ENCODE assay signal across 1 cellular context in the genomic region with DNA sequence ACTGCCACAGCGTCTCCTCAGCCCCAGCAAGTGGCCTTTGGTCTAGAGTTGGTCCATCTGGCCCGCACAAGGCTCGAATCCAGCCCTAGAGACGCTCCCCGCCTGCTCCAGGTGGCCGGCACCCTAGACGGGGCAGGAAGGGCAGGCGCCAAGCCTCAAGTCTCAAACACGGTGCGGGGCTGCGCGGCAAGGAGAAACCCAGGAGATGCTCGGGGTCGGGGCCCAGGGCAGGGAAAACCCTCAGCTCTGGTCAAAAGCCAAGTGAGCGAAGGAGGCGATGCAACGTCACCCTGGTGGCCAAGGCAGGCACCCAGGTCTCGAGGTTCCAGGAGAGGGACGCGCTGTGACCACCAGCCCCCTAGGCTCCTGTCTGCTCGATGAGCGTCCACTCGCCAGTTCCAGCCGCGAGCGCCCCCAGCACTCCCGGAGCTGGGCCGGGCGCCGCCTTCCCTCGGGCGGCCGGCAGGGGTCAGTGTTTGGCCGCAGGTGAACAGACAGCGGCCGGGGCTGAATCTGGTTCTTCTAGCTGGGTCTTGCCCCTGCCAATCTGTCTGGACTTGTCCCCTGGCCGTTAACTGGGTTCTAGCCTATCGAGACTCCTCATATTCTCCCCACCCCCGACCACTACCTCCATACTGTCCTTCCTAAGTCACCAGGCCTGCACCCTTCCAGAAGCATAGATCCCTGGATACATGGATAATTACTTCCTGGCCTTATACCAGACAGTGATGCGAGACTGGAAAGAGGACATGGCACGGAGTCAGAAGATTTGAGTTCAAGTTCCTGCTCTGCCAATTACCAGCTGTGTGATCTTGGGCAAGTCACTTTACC.
TF ChIP-seq lines count a peak whose summit lies in the region.

No MANE protein-coding gene starts in this region.

TF ChIP-seq in HepG2, 621 proteins besides CTCF, POLR2A, EP300 and RAD21 (continued from another document and continues in another):
- TF ChIP-seq ZNF710 (CRISPR knock-in tag; IDR thresholded peaks at IDR 0.05; ENCODE audit: borderline replicate concordance) (peak; percentile 53; the same call in 1 of the 2 replicates), ZIK1 (CRISPR knock-in tag; IDR thresholded peaks at IDR 0.05; ENCODE audit: borderline replicate concordance, low read depth) (peak; percentile 45; the same call in 1 of the 2 replicates), ZNF431 (CRISPR knock-in tag; IDR thresholded peaks at IDR 0.05; ENCODE audit: borderline replicate concordance, low read depth) (no peak), ARID5B (CRISPR knock-in tag; IDR thresholded peaks at IDR 0.05) (0 out of 2 replicates have a peak, but pooled peaks have one; percentile 41), PTBP1 (IDR thresholded peaks at IDR 0.05; ENCODE audit: low read depth, low read length, poor library complexity, severe bottlenecking) (peak; percentile 88), ZNF225 (CRISPR knock-in tag; IDR thresholded peaks at IDR 0.05) (peak; percentile 54; the same call in 1 of the 2 replicates), FOXA3 (CRISPR knock-in tag; IDR thresholded peaks at IDR 0.05) (peak; percentile 37), SALL1 (CRISPR knock-in tag; IDR thresholded peaks at IDR 0.05) (peak; percentile 58; the same call in 1 of the 2 replicates), DNMT1 (CRISPR knock-in tag; IDR thresholded peaks at IDR 0.05) (peak; percentile 79; the same call in 1 of the 2 replicates), ZNF558 (CRISPR knock-in tag; IDR thresholded peaks at IDR 0.05; ENCODE audit: borderline replicate concordance) (no peak), SAP130 (CRISPR knock-in tag; IDR thresholded peaks at IDR 0.05; ENCODE audit: low read depth) (peak; percentile 20; the same call in 1 of the 2 replicates), ZNF713 (CRISPR knock-in tag; IDR thresholded peaks at IDR 0.05) (0 out of 2 replicates have a peak, but pooled peaks have one; percentile 45), ZNF143 (CRISPR knock-in tag; IDR thresholded peaks at IDR 0.05) (no peak), ZBTB4 (CRISPR knock-in tag; IDR thresholded peaks at IDR 0.05; ENCODE audit: borderline replicate concordance) (0 out of 2 replicates have a peak, but pooled peaks have one; percentile 25), ZNF777 (CRISPR knock-in tag; IDR thresholded peaks at IDR 0.05) (no peak), ZNF660 (CRISPR knock-in tag; IDR thresholded peaks at IDR 0.05; ENCODE audit: borderline replicate concordance, low read depth) (no peak), THAP11 (CRISPR knock-in tag; IDR thresholded peaks at IDR 0.05) (peak; percentile 44; the same call in 1 of the 2 replicates), ZNF501 (CRISPR knock-in tag; IDR thresholded peaks at IDR 0.05) (peak; percentile 83), NR2F6 (IDR thresholded peaks at IDR 0.05) (no peak), NR2F6 (CRISPR knock-in tag; IDR thresholded peaks at IDR 0.05) (0 out of 2 replicates have a peak, but pooled peaks have one; percentile 9), ZNF839 (CRISPR knock-in tag; IDR thresholded peaks at IDR 0.05; ENCODE audit: borderline replicate concordance) (no peak)
- TF ChIP-seq, protein P1, sequence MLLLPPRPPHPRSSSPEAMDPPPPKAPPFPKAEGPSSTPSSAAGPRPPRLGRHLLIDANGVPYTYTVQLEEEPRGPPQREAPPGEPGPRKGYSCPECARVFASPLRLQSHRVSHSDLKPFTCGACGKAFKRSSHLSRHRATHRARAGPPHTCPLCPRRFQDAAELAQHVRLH (CRISPR knock-in tag; IDR thresholded peaks at IDR 0.05; ENCODE audit: borderline replicate concordance, low read depth): peak; percentile 69; the same call in 1 of the 2 replicates
- TF ChIP-seq, protein P2, sequence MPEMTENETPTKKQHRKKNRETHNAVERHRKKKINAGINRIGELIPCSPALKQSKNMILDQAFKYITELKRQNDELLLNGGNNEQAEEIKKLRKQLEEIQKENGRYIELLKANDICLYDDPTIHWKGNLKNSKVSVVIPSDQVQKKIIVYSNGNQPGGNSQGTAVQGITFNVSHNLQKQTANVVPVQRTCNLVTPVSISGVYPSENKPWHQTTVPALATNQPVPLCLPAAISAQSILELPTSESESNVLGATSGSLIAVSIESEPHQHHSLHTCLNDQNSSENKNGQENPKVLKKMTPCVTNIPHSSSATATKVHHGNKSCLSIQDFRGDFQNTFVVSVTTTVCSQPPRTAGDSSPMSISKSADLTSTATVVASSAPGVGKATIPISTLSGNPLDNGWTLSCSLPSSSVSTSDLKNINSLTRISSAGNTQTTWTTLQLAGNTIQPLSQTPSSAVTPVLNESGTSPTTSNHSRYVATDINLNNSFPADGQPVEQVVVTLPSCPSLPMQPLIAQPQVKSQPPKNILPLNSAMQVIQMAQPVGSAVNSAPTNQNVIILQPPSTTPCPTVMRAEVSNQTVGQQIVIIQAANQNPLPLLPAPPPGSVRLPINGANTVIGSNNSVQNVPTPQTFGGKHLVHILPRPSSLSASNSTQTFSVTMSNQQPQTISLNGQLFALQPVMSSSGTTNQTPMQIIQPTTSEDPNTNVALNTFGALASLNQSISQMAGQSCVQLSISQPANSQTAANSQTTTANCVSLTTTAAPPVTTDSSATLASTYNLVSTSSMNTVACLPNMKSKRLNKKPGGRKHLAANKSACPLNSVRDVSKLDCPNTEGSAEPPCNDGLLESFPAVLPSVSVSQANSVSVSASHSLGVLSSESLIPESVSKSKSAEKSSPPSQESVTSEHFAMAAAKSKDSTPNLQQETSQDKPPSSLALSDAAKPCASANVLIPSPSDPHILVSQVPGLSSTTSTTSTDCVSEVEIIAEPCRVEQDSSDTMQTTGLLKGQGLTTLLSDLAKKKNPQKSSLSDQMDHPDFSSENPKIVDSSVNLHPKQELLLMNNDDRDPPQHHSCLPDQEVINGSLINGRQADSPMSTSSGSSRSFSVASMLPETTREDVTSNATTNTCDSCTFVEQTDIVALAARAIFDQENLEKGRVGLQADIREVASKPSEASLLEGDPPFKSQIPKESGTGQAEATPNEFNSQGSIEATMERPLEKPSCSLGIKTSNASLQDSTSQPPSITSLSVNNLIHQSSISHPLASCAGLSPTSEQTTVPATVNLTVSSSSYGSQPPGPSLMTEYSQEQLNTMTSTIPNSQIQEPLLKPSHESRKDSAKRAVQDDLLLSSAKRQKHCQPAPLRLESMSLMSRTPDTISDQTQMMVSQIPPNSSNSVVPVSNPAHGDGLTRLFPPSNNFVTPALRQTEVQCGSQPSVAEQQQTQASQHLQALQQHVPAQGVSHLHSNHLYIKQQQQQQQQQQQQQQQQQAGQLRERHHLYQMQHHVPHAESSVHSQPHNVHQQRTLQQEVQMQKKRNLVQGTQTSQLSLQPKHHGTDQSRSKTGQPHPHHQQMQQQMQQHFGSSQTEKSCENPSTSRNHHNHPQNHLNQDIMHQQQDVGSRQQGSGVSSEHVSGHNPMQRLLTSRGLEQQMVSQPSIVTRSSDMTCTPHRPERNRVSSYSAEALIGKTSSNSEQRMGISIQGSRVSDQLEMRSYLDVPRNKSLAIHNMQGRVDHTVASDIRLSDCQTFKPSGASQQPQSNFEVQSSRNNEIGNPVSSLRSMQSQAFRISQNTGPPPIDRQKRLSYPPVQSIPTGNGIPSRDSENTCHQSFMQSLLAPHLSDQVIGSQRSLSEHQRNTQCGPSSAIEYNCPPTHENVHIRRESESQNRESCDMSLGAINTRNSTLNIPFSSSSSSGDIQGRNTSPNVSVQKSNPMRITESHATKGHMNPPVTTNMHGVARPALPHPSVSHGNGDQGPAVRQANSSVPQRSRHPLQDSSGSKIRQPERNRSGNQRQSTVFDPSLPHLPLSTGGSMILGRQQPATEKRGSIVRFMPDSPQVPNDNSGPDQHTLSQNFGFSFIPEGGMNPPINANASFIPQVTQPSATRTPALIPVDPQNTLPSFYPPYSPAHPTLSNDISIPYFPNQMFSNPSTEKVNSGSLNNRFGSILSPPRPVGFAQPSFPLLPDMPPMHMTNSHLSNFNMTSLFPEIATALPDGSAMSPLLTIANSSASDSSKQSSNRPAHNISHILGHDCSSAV (CRISPR knock-in tag; IDR thresholded peaks at IDR 0.05; ENCODE audit: borderline replicate concordance): 0 out of 2 replicates have a peak, but pooled peaks have one; percentile 35
- TF ChIP-seq, protein P3, sequence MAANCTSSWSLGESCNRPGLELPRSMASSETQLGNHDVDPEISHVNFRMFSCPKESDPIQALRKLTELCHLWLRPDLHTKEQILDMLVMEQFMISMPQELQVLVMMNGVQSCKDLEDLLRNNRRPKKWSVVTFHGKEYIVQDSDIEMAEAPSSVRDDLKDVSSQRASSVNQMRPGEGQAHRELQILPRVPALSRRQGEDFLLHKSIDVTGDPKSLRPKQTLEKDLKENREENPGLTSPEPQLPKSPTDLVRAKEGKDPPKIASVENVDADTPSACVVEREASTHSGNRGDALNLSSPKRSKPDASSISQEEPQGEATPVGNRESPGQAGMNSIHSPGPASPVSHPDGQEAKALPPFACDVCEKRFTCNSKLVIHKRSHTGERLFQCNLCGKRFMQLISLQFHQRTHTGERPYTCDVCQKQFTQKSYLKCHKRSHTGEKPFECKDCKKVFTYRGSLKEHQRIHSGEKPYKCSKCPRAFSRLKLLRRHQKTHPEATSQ (CRISPR knock-in tag; IDR thresholded peaks at IDR 0.05; ENCODE audit: borderline replicate concordance): no peak
- TF ChIP-seq, protein P4, sequence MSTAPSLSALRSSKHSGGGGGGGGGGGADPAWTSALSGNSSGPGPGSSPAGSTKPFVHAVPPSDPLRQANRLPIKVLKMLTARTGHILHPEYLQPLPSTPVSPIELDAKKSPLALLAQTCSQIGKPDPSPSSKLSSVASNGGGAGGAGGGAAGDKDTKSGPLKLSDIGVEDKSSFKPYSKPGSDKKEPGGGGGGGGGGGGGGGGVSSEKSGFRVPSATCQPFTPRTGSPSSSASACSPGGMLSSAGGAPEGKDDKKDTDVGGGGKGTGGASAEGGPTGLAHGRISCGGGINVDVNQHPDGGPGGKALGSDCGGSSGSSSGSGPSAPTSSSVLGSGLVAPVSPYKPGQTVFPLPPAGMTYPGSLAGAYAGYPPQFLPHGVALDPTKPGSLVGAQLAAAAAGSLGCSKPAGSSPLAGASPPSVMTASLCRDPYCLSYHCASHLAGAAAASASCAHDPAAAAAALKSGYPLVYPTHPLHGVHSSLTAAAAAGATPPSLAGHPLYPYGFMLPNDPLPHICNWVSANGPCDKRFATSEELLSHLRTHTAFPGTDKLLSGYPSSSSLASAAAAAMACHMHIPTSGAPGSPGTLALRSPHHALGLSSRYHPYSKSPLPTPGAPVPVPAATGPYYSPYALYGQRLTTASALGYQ (CRISPR knock-in tag; IDR thresholded peaks at IDR 0.05): no peak
